In genomic region chr22:29030618-29031235, GRCh38 we compare ENCODE assay signal across 1 cellular context.
TF ChIP-seq lines count a peak whose summit lies in the region.

No MANE protein-coding gene starts in this region.

TF ChIP-seq in HepG2, 621 proteins besides CTCF, POLR2A, EP300 and RAD21 (continued from another document and continues in another):
- no peak for TF ChIP-seq CENPT (CRISPR knock-in tag; IDR thresholded peaks at IDR 0.05; ENCODE audit: low read depth)
- TF ChIP-seq, protein P1, sequence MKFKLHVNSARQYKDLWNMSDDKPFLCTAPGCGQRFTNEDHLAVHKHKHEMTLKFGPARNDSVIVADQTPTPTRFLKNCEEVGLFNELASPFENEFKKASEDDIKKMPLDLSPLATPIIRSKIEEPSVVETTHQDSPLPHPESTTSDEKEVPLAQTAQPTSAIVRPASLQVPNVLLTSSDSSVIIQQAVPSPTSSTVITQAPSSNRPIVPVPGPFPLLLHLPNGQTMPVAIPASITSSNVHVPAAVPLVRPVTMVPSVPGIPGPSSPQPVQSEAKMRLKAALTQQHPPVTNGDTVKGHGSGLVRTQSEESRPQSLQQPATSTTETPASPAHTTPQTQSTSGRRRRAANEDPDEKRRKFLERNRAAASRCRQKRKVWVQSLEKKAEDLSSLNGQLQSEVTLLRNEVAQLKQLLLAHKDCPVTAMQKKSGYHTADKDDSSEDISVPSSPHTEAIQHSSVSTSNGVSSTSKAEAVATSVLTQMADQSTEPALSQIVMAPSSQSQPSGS (CRISPR knock-in tag; IDR thresholded peaks at IDR 0.05), result peak; percentile 73
- TF ChIP-seq ZNF180 (CRISPR knock-in tag; IDR thresholded peaks at IDR 0.05; ENCODE audit: borderline replicate concordance, low read depth), result no peak
- peak; percentile 96 for TF ChIP-seq ZBTB7B (CRISPR knock-in tag; IDR thresholded peaks at IDR 0.05)
- TF ChIP-seq CSRNP1 (CRISPR knock-in tag; IDR thresholded peaks at IDR 0.05), result no peak
- TF ChIP-seq ZNF629 (CRISPR knock-in tag; conservative IDR thresholded peaks at IDR 0.05), result 0 out of 2 replicates have a peak, but pooled peaks have one; percentile 22
- no peak for TF ChIP-seq ZMYM2 (CRISPR knock-in tag; IDR thresholded peaks at IDR 0.05)
- TF ChIP-seq, protein P2, sequence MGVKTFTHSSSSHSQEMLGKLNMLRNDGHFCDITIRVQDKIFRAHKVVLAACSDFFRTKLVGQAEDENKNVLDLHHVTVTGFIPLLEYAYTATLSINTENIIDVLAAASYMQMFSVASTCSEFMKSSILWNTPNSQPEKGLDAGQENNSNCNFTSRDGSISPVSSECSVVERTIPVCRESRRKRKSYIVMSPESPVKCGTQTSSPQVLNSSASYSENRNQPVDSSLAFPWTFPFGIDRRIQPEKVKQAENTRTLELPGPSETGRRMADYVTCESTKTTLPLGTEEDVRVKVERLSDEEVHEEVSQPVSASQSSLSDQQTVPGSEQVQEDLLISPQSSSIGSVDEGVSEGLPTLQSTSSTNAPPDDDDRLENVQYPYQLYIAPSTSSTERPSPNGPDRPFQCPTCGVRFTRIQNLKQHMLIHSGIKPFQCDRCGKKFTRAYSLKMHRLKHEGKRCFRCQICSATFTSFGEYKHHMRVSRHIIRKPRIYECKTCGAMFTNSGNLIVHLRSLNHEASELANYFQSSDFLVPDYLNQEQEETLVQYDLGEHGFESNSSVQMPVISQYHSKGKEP (CRISPR knock-in tag; IDR thresholded peaks at IDR 0.05), result no peak
- TF ChIP-seq ZNF234 (CRISPR knock-in tag; conservative IDR thresholded peaks at IDR 0.05), result no peak
- no peak for TF ChIP-seq ZNF354B (CRISPR knock-in tag; IDR thresholded peaks at IDR 0.05)
- TF ChIP-seq, protein P3, sequence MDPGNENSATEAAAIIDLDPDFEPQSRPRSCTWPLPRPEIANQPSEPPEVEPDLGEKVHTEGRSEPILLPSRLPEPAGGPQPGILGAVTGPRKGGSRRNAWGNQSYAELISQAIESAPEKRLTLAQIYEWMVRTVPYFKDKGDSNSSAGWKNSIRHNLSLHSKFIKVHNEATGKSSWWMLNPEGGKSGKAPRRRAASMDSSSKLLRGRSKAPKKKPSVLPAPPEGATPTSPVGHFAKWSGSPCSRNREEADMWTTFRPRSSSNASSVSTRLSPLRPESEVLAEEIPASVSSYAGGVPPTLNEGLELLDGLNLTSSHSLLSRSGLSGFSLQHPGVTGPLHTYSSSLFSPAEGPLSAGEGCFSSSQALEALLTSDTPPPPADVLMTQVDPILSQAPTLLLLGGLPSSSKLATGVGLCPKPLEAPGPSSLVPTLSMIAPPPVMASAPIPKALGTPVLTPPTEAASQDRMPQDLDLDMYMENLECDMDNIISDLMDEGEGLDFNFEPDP (CRISPR knock-in tag; conservative IDR thresholded peaks at IDR 0.05), result no peak
- peak; percentile 72 for TF ChIP-seq HNF4A (CRISPR knock-in tag; IDR thresholded peaks at IDR 0.05)
- no peak for TF ChIP-seq ZFP36L2 (CRISPR knock-in tag; IDR thresholded peaks at IDR 0.05)
- no peak for TF ChIP-seq ZNF207 (IDR thresholded peaks at IDR 0.05; ENCODE audit: borderline replicate concordance)
- TF ChIP-seq, protein P4, sequence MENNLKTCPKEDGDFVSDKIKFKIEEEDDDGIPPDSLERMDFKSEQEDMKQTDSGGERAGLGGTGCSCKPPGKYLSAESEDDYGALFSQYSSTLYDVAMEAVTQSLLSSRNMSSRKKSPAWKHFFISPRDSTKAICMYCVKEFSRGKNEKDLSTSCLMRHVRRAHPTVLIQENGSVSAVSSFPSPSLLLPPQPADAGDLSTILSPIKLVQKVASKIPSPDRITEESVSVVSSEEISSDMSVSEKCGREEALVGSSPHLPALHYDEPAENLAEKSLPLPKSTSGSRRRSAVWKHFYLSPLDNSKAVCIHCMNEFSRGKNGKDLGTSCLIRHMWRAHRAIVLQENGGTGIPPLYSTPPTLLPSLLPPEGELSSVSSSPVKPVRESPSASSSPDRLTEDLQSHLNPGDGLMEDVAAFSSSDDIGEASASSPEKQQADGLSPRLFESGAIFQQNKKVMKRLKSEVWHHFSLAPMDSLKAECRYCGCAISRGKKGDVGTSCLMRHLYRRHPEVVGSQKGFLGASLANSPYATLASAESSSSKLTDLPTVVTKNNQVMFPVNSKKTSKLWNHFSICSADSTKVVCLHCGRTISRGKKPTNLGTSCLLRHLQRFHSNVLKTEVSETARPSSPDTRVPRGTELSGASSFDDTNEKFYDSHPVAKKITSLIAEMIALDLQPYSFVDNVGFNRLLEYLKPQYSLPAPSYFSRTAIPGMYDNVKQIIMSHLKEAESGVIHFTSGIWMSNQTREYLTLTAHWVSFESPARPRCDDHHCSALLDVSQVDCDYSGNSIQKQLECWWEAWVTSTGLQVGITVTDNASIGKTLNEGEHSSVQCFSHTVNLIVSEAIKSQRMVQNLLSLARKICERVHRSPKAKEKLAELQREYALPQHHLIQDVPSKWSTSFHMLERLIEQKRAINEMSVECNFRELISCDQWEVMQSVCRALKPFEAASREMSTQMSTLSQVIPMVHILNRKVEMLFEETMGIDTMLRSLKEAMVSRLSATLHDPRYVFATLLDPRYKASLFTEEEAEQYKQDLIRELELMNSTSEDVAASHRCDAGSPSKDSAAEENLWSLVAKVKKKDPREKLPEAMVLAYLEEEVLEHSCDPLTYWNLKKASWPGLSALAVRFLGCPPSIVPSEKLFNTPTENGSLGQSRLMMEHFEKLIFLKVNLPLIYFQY (CRISPR knock-in tag; IDR thresholded peaks at IDR 0.05; ENCODE audit: borderline replicate concordance), result no peak
- peak; percentile 56 for TF ChIP-seq SRSF1 (optimal IDR thresholded peaks at IDR 0.05; ENCODE audit: low read depth, low read length)
- TF ChIP-seq CBFB (CRISPR knock-in tag; IDR thresholded peaks at IDR 0.05), result peak; percentile 85
- no peak for TF ChIP-seq ZNF260 (CRISPR knock-in tag; IDR thresholded peaks at IDR 0.05; ENCODE audit: borderline replicate concordance, low read depth)
- TF ChIP-seq ZNF841 (CRISPR knock-in tag; IDR thresholded peaks at IDR 0.05; ENCODE audit: borderline replicate concordance), result no peak
- TF ChIP-seq ZNF143 (CRISPR knock-in tag; IDR thresholded peaks at IDR 0.05), result 0 out of 2 replicates have a peak, but pooled peaks have one; percentile 17
- TF ChIP-seq, protein P5, sequence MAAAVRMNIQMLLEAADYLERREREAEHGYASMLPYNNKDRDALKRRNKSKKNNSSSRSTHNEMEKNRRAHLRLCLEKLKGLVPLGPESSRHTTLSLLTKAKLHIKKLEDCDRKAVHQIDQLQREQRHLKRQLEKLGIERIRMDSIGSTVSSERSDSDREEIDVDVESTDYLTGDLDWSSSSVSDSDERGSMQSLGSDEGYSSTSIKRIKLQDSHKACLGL (CRISPR knock-in tag; IDR thresholded peaks at IDR 0.05), result no peak; the same call in 1 of the 2 replicates
- TF ChIP-seq TFDP1 (CRISPR knock-in tag; IDR thresholded peaks at IDR 0.05; ENCODE audit: borderline replicate concordance), result peak; percentile 47; the same call in 1 of the 2 replicates
- peak; percentile 36; the same call in 1 of the 2 replicates for TF ChIP-seq ZNF121 (CRISPR knock-in tag; IDR thresholded peaks at IDR 0.05)
- TF ChIP-seq, protein P6, sequence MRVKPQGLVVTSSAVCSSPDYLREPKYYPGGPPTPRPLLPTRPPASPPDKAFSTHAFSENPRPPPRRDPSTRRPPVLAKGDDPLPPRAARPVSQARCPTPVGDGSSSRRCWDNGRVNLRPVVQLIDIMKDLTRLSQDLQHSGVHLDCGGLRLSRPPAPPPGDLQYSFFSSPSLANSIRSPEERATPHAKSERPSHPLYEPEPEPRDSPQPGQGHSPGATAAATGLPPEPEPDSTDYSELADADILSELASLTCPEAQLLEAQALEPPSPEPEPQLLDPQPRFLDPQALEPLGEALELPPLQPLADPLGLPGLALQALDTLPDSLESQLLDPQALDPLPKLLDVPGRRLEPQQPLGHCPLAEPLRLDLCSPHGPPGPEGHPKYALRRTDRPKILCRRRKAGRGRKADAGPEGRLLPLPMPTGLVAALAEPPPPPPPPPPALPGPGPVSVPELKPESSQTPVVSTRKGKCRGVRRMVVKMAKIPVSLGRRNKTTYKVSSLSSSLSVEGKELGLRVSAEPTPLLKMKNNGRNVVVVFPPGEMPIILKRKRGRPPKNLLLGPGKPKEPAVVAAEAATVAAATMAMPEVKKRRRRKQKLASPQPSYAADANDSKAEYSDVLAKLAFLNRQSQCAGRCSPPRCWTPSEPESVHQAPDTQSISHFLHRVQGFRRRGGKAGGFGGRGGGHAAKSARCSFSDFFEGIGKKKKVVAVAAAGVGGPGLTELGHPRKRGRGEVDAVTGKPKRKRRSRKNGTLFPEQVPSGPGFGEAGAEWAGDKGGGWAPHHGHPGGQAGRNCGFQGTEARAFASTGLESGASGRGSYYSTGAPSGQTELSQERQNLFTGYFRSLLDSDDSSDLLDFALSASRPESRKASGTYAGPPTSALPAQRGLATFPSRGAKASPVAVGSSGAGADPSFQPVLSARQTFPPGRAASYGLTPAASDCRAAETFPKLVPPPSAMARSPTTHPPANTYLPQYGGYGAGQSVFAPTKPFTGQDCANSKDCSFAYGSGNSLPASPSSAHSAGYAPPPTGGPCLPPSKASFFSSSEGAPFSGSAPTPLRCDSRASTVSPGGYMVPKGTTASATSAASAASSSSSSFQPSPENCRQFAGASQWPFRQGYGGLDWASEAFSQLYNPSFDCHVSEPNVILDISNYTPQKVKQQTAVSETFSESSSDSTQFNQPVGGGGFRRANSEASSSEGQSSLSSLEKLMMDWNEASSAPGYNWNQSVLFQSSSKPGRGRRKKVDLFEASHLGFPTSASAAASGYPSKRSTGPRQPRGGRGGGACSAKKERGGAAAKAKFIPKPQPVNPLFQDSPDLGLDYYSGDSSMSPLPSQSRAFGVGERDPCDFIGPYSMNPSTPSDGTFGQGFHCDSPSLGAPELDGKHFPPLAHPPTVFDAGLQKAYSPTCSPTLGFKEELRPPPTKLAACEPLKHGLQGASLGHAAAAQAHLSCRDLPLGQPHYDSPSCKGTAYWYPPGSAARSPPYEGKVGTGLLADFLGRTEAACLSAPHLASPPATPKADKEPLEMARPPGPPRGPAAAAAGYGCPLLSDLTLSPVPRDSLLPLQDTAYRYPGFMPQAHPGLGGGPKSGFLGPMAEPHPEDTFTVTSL (CRISPR knock-in tag; IDR thresholded peaks at IDR 0.05; ENCODE audit: borderline replicate concordance), result peak; percentile 84
- no peak; the same call in 1 of the 2 replicates for TF ChIP-seq ZNF614 (CRISPR knock-in tag; IDR thresholded peaks at IDR 0.05; ENCODE audit: borderline replicate concordance)
- TF ChIP-seq TBX2 (CRISPR knock-in tag; IDR thresholded peaks at IDR 0.05; ENCODE audit: borderline replicate concordance), result peak; percentile 75
- TF ChIP-seq PHF8 (CRISPR knock-in tag; IDR thresholded peaks at IDR 0.05), result peak; percentile 38
- no peak for TF ChIP-seq ONECUT2 (CRISPR knock-in tag; IDR thresholded peaks at IDR 0.05)
- TF ChIP-seq HNF1B (CRISPR knock-in tag; IDR thresholded peaks at IDR 0.05), result no peak
- TF ChIP-seq MBNL3 (CRISPR knock-in tag; conservative IDR thresholded peaks at IDR 0.05), result no peak
- TF ChIP-seq, protein P7, sequence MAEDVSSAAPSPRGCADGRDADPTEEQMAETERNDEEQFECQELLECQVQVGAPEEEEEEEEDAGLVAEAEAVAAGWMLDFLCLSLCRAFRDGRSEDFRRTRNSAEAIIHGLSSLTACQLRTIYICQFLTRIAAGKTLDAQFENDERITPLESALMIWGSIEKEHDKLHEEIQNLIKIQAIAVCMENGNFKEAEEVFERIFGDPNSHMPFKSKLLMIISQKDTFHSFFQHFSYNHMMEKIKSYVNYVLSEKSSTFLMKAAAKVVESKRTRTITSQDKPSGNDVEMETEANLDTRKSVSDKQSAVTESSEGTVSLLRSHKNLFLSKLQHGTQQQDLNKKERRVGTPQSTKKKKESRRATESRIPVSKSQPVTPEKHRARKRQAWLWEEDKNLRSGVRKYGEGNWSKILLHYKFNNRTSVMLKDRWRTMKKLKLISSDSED (CRISPR knock-in tag; IDR thresholded peaks at IDR 0.05), result no peak
- TF ChIP-seq ZNF530 (CRISPR knock-in tag; IDR thresholded peaks at IDR 0.05; ENCODE audit: low read depth), result no peak
- TF ChIP-seq FOSL1 (CRISPR knock-in tag; IDR thresholded peaks at IDR 0.05; ENCODE audit: borderline replicate concordance), result no peak; the same call in 1 of the 2 replicates
- peak; percentile 34; the same call in 1 of the 2 replicates for TF ChIP-seq STAG1 (CRISPR knock-in tag; IDR thresholded peaks at IDR 0.05)
- no peak for TF ChIP-seq ZNF839 (CRISPR knock-in tag; IDR thresholded peaks at IDR 0.05; ENCODE audit: borderline replicate concordance)
- TF ChIP-seq ZNF75D (CRISPR knock-in tag; IDR thresholded peaks at IDR 0.05; ENCODE audit: borderline replicate concordance), result no peak
